8 cellular contexts compared by ENCODE assay signal in the genomic region with DNA sequence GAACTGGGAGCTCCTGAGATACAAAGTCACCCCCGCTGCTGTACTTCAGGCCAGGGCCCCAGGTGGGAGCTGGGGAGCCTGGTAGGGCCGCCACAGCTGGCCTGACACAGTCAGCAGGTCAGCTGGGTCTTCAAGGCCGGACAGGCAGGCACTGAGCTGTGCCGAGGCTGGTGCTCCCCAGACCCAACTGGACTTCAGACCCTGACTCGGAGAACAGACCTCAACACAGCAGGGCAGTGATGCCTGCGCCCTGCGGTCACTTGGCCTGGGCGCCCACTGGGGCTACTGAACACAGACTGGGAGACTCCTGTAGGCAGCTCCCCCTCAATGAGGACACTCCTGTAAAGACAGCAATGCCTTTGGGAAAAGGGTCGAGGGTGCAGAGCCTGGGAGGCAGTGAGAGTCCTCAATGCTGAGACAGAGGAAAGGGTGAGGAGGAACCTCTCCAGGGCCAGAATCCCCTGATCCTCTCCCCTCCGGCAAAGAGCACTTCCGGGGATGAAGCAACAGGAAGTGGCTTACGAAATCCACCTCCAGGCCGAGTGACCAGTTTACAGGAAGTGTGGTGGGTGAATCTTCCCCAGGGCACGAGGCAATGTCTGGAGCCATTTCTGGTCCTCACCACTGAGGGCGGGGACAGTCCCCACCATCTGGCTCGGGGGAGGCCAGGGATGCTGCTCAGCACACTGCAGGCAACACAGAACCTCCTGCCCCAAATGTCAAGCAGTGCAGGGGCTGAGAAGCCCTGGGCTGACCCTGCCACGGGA. TPM values are rescaled to one million over a fixed set of nuclear protein-coding genes. Genes with fewer than 3 reads are reported as not detected.
DNase-seq lines count a peak whose midpoint lies in the region; ATAC-seq and TF ChIP-seq lines count a peak whose summit lies in the region.

No MANE protein-coding gene starts in this region.

- H3K27me3 ChIP-seq in ascending aorta = no peaks in the 10 kb centered on the region

- no peak overlapping the region for H3K4me3 ChIP-seq in ascending aorta

- intact Hi-C loops in ascending aorta (cut with DNase I) = no loop called here

- H3K27ac ChIP-seq in ascending aorta = peak overlapping the region; percentile 76 to 82

- DNase-seq in NCI-H1694 treated with DMSO at 0.1 percent for 48 hours (lab: John Stamatoyannopoulos, UW) (peak; percentile 55), NCI-H1694 (lab: John Stamatoyannopoulos, UW) (no peak), SKM-1 treated with dmso at 0.1 percent for 144 hours (lab: John Stamatoyannopoulos, UW; ENCODE audit: unreplicated experiment) (peak; percentile 97), ascending aorta (ENCODE audit: low spot score in 2 of 2) (peak in 1 of 2 donors; percentile 93), inferior parietal cortex (ENCODE audit: extremely low spot score) (peak; percentile 42), NCI-H2081 treated with DMSO at 0.1 percent for 48 hours (lab: John Stamatoyannopoulos, UW) (no peak)
- DNase-seq in stimulated activated CD4-positive, alpha-beta T cell treated with anti-CD3 and anti-CD28 coated beads, Interleukin-2, amount 100 ng/mL, for 4 hours (ENCODE audit: low read depth) = peak; percentile 21

- H3K4me1 ChIP-seq in ascending aorta = peaks cover 18 to 45% of the 10 kb centered on the region in 2 donors

- ATAC-seq in HG03175 (IDR thresholded peaks at IDR 0.05; ENCODE audit: unreplicated experiment) = peak; percentile 65

- H3K9me3 ChIP-seq in ascending aorta = no peaks in the 10 kb centered on the region

- H3K36me3 ChIP-seq in ascending aorta = no peaks in the 10 kb centered on the region

- no peak for TF ChIP-seq CTCF in ascending aorta (IDR thresholded peaks at IDR 0.05)

RNA-seq across cellular contexts. Expression of a gene that starts 40.8 kb away (rescaled TPM):
- total RNA-seq in ascending aorta = 93.1 TPM

RNA-seq across cellular contexts. Expression of a gene that starts 43.1 kb away (rescaled TPM):
- total RNA-seq in ascending aorta = 30.5 TPM

RNA-seq across cellular contexts. Expression of a gene that starts 59.5 kb away (rescaled TPM):
- 233 TPM for total RNA-seq in ascending aorta

Comparison
In these comparisons a context has a peak if more than half of its experiments do, and no peak if none do; other contexts are left out.
1. DNase-seq: peak in NCI-H1694 treated with DMSO at 0.1 percent for 48 hours (single experiment), SKM-1 treated with dmso at 0.1 percent for 144 hours (single experiment), inferior parietal cortex (single experiment) and stimulated activated CD4-positive, alpha-beta T cell treated with anti-CD3 and anti-CD28 coated beads, Interleukin-2, amount 100 ng/mL, for 4 hours (single experiment); none in NCI-H1694 (single experiment) and NCI-H2081 treated with DMSO at 0.1 percent for 48 hours (single experiment).